Comparison of ENCODE assay signal across 8 cellular contexts in genomic region chr7:35802102-35802466, GRCh38. TPM values are rescaled to one million over a fixed set of nuclear protein-coding genes. Genes with fewer than 3 reads are reported as not detected.
DNase-seq lines count a peak whose midpoint lies in the region; ATAC-seq and TF ChIP-seq lines count a peak whose summit lies in the region.

No MANE protein-coding gene starts in this region.

- TF ChIP-seq EP300 in tibial nerve (IDR thresholded peaks at IDR 0.05), result no peak

- H3K27me3 Mint-ChIP-seq in activated T-cell treated with anti-CD3 and anti-CD28 coated beads, Interleukin-2, amount 50 U/mL, for 4 hours (ENCODE audit: low read depth), result no peaks in the 10 kb centered on the region

- H3K27ac ChIP-seq in tibial nerve, result peak overlapping the region; percentile 96 to 100 (median 98)

- no peak for DNase-seq in activated T-cell treated with anti-CD3 and anti-CD28 coated beads, Interleukin-2, amount 50 U/mL, for 4 hours
- no peak for DNase-seq in activated T-cell treated with anti-CD3 and anti-CD28 coated beads, Interleukin-2, amount 50 U/mL, for 1 hour
- no peak for DNase-seq in astrocyte of the spinal cord (ENCODE audit: low read depth, low spot score)
- DNase-seq in lower leg skin (ENCODE audit: low spot score in 2 of 2), result no peak
- no peak for DNase-seq in tibial nerve (ENCODE audit: low spot score in 2 of 2)
- DNase-seq in midbrain (lab: John Stamatoyannopoulos, UW), result no peak
- no peak for DNase-seq in NCI-H128 (lab: John Stamatoyannopoulos, UW; ENCODE audit: unreplicated experiment)

- no peaks in the 10 kb centered on the region for H3K27me3 ChIP-seq in tibial nerve

- H3K4me1 ChIP-seq in tibial nerve, result peaks cover 0 to 54% (median 29%) of the 10 kb centered on the region in 4 donors

- no peaks in the 10 kb centered on the region for H3K9me3 Mint-ChIP-seq in activated T-cell treated with anti-CD3 and anti-CD28 coated beads, Interleukin-2, amount 50 U/mL, for 4 hours

- H3K4me3 ChIP-seq in astrocyte of the spinal cord (ENCODE audit: low read depth, low read length) (peak overlapping the region; percentile 85), lower leg skin (ENCODE audit: low read depth, poor library complexity, severe bottlenecking) (peak overlapping the region; percentile 98), tibial nerve (peak overlapping the region; percentile 78 to 98 (median 93))

- H3K36me3 ChIP-seq in tibial nerve, result no peaks in the 10 kb centered on the region

- WGBS in lower leg skin, 2 donors, result 0 to 2% methylated on average over 4 of the region's 4 CpGs
- WGBS in tibial nerve, 2 donors, result 1 to 2% methylated on average over 4 of the region's 4 CpGs

- no peak for TF ChIP-seq CTCF in astrocyte of the spinal cord (IDR thresholded peaks at IDR 0.05; ENCODE audit: low read depth, low read length)
- TF ChIP-seq CTCF in lower leg skin (IDR thresholded peaks at IDR 0.05), result no peak
- TF ChIP-seq CTCF in tibial nerve (IDR thresholded peaks at IDR 0.05), result no peak

- H3K9me3 ChIP-seq in tibial nerve, result no peaks in the 10 kb centered on the region

- no peak for ATAC-seq in activated T-cell treated with anti-CD3 and anti-CD28 coated beads, Interleukin-2, amount 50 U/mL, for 4 hours
- no peak for ATAC-seq in GM19351 (IDR thresholded peaks at IDR 0.05; ENCODE audit: unreplicated experiment)

- TF ChIP-seq POLR2A in lower leg skin (IDR thresholded peaks at IDR 0.05) (no peak), tibial nerve (IDR thresholded peaks at IDR 0.05) (no peak)

- H3K4me3 Mint-ChIP-seq in activated T-cell treated with anti-CD3 and anti-CD28 coated beads, Interleukin-2, amount 50 U/mL, for 4 hours, result peak overlapping the region; percentile 98

- in situ Hi-C loops in astrocyte of the spinal cord (cut with HindIII; ENCODE audit: low sequenced_read_pairs), result no loop called here

- intact Hi-C loops in lower leg skin (cut with DNase I; ENCODE audit: low total_unique reads), result no loop called here

- H3K36me3 Mint-ChIP-seq in activated T-cell treated with anti-CD3 and anti-CD28 coated beads, Interleukin-2, amount 50 U/mL, for 4 hours (ENCODE audit: insufficient read depth), result peaks cover 3% of the 10 kb centered on the region

- H3K4me1 Mint-ChIP-seq in activated T-cell treated with anti-CD3 and anti-CD28 coated beads, Interleukin-2, amount 50 U/mL, for 4 hours (ENCODE audit: low read depth), result peaks cover 52% of the 10 kb centered on the region

RNA-seq across cellular contexts. Expression of gene SEPTIN7, which starts 1.2 kb away (rescaled TPM):
- 100 to 1,000 TPM; 174 to 192 (median 180) TPM for total RNA-seq in activated T-cell treated with anti-CD3 and anti-CD28 coated beads, Interleukin-2, amount 50 U/mL, for 4 hours
- total RNA-seq in lower leg skin, result 100 to 1,000 TPM; 122 to 172 (median 148) TPM
- 100 to 1,000 TPM; 158 to 214 (median 188) TPM for total RNA-seq in tibial nerve
